Comparison of ENCODE assay signal across 1 cellular context in the genomic region with DNA sequence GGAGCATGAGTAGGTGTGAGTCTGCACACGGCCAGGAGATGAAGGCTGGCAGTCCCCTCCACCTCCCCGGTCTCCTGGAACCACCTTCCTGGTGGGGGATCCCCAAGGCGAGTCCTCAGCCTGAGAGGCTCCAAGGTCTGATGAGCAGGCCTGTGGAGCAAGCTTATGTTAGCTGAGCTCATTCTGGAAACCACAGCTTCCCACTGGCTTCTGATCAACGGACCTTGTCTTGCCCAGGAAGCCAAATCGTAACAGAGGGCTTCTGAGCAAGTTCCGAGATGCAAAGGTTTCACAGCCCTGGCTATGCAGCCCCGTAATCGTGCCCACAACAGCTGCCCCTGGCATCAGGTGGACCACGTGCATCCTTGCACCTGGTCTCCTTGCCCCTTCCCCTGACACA.
TF ChIP-seq lines count a peak whose summit lies in the region.

No MANE protein-coding gene starts in this region.

TF ChIP-seq in HepG2, 621 proteins besides CTCF, POLR2A, EP300 and RAD21:
- TF ChIP-seq HNRNPL (IDR thresholded peaks at IDR 0.05; ENCODE audit: low read depth, low read length) (no peak), ZNF878 (CRISPR knock-in tag; IDR thresholded peaks at IDR 0.05) (no peak)
- TF ChIP-seq, protein P1, sequence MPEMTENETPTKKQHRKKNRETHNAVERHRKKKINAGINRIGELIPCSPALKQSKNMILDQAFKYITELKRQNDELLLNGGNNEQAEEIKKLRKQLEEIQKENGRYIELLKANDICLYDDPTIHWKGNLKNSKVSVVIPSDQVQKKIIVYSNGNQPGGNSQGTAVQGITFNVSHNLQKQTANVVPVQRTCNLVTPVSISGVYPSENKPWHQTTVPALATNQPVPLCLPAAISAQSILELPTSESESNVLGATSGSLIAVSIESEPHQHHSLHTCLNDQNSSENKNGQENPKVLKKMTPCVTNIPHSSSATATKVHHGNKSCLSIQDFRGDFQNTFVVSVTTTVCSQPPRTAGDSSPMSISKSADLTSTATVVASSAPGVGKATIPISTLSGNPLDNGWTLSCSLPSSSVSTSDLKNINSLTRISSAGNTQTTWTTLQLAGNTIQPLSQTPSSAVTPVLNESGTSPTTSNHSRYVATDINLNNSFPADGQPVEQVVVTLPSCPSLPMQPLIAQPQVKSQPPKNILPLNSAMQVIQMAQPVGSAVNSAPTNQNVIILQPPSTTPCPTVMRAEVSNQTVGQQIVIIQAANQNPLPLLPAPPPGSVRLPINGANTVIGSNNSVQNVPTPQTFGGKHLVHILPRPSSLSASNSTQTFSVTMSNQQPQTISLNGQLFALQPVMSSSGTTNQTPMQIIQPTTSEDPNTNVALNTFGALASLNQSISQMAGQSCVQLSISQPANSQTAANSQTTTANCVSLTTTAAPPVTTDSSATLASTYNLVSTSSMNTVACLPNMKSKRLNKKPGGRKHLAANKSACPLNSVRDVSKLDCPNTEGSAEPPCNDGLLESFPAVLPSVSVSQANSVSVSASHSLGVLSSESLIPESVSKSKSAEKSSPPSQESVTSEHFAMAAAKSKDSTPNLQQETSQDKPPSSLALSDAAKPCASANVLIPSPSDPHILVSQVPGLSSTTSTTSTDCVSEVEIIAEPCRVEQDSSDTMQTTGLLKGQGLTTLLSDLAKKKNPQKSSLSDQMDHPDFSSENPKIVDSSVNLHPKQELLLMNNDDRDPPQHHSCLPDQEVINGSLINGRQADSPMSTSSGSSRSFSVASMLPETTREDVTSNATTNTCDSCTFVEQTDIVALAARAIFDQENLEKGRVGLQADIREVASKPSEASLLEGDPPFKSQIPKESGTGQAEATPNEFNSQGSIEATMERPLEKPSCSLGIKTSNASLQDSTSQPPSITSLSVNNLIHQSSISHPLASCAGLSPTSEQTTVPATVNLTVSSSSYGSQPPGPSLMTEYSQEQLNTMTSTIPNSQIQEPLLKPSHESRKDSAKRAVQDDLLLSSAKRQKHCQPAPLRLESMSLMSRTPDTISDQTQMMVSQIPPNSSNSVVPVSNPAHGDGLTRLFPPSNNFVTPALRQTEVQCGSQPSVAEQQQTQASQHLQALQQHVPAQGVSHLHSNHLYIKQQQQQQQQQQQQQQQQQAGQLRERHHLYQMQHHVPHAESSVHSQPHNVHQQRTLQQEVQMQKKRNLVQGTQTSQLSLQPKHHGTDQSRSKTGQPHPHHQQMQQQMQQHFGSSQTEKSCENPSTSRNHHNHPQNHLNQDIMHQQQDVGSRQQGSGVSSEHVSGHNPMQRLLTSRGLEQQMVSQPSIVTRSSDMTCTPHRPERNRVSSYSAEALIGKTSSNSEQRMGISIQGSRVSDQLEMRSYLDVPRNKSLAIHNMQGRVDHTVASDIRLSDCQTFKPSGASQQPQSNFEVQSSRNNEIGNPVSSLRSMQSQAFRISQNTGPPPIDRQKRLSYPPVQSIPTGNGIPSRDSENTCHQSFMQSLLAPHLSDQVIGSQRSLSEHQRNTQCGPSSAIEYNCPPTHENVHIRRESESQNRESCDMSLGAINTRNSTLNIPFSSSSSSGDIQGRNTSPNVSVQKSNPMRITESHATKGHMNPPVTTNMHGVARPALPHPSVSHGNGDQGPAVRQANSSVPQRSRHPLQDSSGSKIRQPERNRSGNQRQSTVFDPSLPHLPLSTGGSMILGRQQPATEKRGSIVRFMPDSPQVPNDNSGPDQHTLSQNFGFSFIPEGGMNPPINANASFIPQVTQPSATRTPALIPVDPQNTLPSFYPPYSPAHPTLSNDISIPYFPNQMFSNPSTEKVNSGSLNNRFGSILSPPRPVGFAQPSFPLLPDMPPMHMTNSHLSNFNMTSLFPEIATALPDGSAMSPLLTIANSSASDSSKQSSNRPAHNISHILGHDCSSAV (CRISPR knock-in tag; IDR thresholded peaks at IDR 0.05; ENCODE audit: borderline replicate concordance): no peak
